ENCODE assay signal across 8 cellular contexts in the genomic region with DNA sequence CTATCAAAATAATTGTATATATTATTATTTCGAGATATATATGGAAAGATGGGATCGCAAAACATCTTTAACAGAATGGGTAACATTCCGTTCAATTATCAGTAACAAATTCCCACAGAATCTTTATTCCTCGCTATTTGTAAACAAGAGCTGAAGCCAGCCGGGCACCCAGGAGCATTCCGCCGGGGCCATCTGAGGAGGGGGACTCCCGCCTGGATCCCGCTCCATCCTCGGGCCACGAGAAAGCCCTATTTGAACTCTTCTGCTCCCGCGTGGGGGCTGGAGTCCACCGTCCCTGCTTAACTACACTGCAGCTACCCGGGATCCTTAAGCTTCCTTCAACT. TPM values are rescaled to one million over a fixed set of nuclear protein-coding genes. Genes with fewer than 3 reads are reported as not detected.
DNase-seq lines count a peak whose midpoint lies in the region; ATAC-seq and TF ChIP-seq lines count a peak whose summit lies in the region.

No MANE protein-coding gene starts in this region.

- peaks cover 9% of the 10 kb centered on the region for H3K9me3 Mint-ChIP-seq in glutamatergic neuron (ENCODE audit: unreplicated experiment)

- in situ Hi-C loops in GM23248 (cut with MboI): no loop called here

- peak overlapping the region; percentile 89 for H3K9ac ChIP-seq in GM23248

- ATAC-seq in sciatic nerve (peak; percentile 3), HG02852 (IDR thresholded peaks at IDR 0.05; ENCODE audit: unreplicated experiment) (no peak)

- intact Hi-C loops in sciatic nerve (cut with DNase I): no loop called here

- H3K4me3 Mint-ChIP-seq in glutamatergic neuron (ENCODE audit: unreplicated experiment): peak overlapping the region; percentile 81

- H3K27me3 ChIP-seq in GM23248 (replicated peaks; ENCODE audit: insufficient read depth) (no peaks in the 10 kb centered on the region), WERI-Rb-1 (ENCODE audit: insufficient read depth, low read depth, severe bottlenecking) (peaks cover 14% of the 10 kb centered on the region)

- H3K27me3 Mint-ChIP-seq in glutamatergic neuron (ENCODE audit: unreplicated experiment): no peaks in the 10 kb centered on the region

- H3K4me3 ChIP-seq in GM23248 (peak overlapping the region; percentile 88), WERI-Rb-1 (ENCODE audit: low read depth, low read length) (peak overlapping the region; percentile 64)

- H3K79me2 ChIP-seq in GM23248 (ENCODE audit: insufficient read depth): peaks cover 53% of the 10 kb centered on the region

- no peaks in the 10 kb centered on the region for H3K36me3 Mint-ChIP-seq in glutamatergic neuron (ENCODE audit: unreplicated experiment)

- H3K9me2 ChIP-seq in GM23248 (ENCODE audit: insufficient read depth): no peaks in the 10 kb centered on the region

- H3K4me1 Mint-ChIP-seq in glutamatergic neuron (ENCODE audit: low read depth, unreplicated experiment): peaks cover 11% of the 10 kb centered on the region

- 1 to 2% methylated on average over 15 of the region's 15 CpGs for WGBS in GM23248 (ENCODE audit: low coverage in 1 of 2, low lambda C conversion rate in 2 of 2, missing lambda C conversion rate in 2 of 2), 2 experiments

- H3K9me3 ChIP-seq in GM23248 (ENCODE audit: low read depth): no peaks in the 10 kb centered on the region
- H3K9me3 ChIP-seq in WERI-Rb-1 (ENCODE audit: severe bottlenecking): no peaks in the 10 kb centered on the region

- H3K27ac ChIP-seq in GM23248: peak overlapping the region; percentile 92
- H3K27ac ChIP-seq in WERI-Rb-1: no peak overlapping the region

- DNase-seq in GM23248 (no peak), WERI-Rb-1 (no peak), glutamatergic neuron (no peak), sciatic nerve (ENCODE audit: low spot score) (no peak), DMS153 treated with DMSO at 0.1 percent for 48 hours (lab: John Stamatoyannopoulos, UW; ENCODE audit: unreplicated experiment) (no peak), NCI-H1417 treated with DMSO at 0.1 percent for 48 hours (lab: John Stamatoyannopoulos, UW) (no peak)
- DNase-seq in stimulated activated CD8-positive, alpha-beta memory T cell treated with anti-CD3 and anti-CD28 coated beads, Interleukin-4, amount 100 ng/mL, for 48 hours: no peak

- H2AFZ ChIP-seq in GM23248: 0 out of 2 replicates have a peak overlapping the region, but pooled peaks have one; percentile 93

- H3K27ac Mint-ChIP-seq in glutamatergic neuron (ENCODE audit: unreplicated experiment): peak overlapping the region; percentile 28

- H3K4me1 ChIP-seq in GM23248 (ENCODE audit: insufficient read depth): peaks cover 39% of the 10 kb centered on the region

- peak overlapping the region; percentile 89 for H3K4me2 ChIP-seq in GM23248 (ENCODE audit: unreplicated experiment)

- peaks cover 18% of the 10 kb centered on the region; the same call in 1 of the 2 replicates for H3F3A ChIP-seq in GM23248 (ENCODE audit: insufficient read depth)

- H4K20me1 ChIP-seq in GM23248 (ENCODE audit: insufficient read depth): no peaks in the 10 kb centered on the region

- no peak for TF ChIP-seq CTCF in WERI-Rb-1 (IDR thresholded peaks at IDR 0.05; ENCODE audit: low read depth, low read length)
- TF ChIP-seq CTCF in glutamatergic neuron (IDR thresholded peaks at IDR 0.05; ENCODE audit: partially characterized antibody, unreplicated experiment): no peak

- 0 out of 2 replicates have a peak, but pooled peaks cover 6% of the 10 kb centered on the region for H3K36me3 ChIP-seq in GM23248 (ENCODE audit: low read depth)
- H3K36me3 ChIP-seq in WERI-Rb-1: no peaks in the 10 kb centered on the region

RNA-seq across cellular contexts. Expression of gene GPR176, which starts 0.7 kb away (rescaled TPM):
- total RNA-seq in GM23248 (2014; rRNA removed; shearing (Covaris generic)): 254 and 307 TPM in 2 replicates
- 156 and 161 TPM in 2 replicates for polyA plus RNA-seq in GM23248 (2016; fragmentation: Nextera tagmentation; extraction: Ambion mirVana)
- total RNA-seq in glutamatergic neuron (ENCODE audit: unreplicated experiment) (15.9 TPM), sciatic nerve (5.7 TPM)

RNA-seq across cellular contexts. Expression of gene EIF2AK4, which starts 14.5 kb away (rescaled TPM):
- total RNA-seq in GM23248 (2014; rRNA removed; shearing (Covaris generic)): 54.6 and 74.1 TPM in 2 replicates
- 79.3 and 79.8 TPM in 2 replicates for polyA plus RNA-seq in GM23248 (2016; fragmentation: Nextera tagmentation; extraction: Ambion mirVana)
- total RNA-seq in glutamatergic neuron (ENCODE audit: unreplicated experiment) (17.7 TPM), sciatic nerve (42.5 TPM)

Comparison
In these comparisons a context has a peak if more than half of its experiments do, and no peak if none do; other contexts are left out.
1. RNA of gene GPR176, which starts 0.7 kb away (total RNA-seq): 254 to 307 TPM in GM23248; 15.9 TPM in glutamatergic neuron (single experiment) and 5.7 TPM in sciatic nerve (single experiment); every median in the first group is over 10 times any median in the second.